3 cellular contexts compared by ENCODE assay signal in genomic region chr17:19136605-19137004, GRCh38. TPM values are rescaled to one million over a fixed set of nuclear protein-coding genes. Genes with fewer than 3 reads are reported as not detected.
"Had no signal": no experiment of that assay in that cellular context is flagged by ENCODE, and none has a peak within 500 bp of the region (broad histone marks: within the 10 kb centered on the region; RNA-seq: fewer than 3 reads in every experiment).

No MANE protein-coding gene starts in this region.

RNA-seq across cellular contexts. Expression of gene GRAPL, which starts 9.2 kb away (rescaled TPM):
- total RNA-seq: M059J, RPMI7951 had no signal
- polyA plus RNA-seq: aorta had no signal
